In the genomic region with DNA sequence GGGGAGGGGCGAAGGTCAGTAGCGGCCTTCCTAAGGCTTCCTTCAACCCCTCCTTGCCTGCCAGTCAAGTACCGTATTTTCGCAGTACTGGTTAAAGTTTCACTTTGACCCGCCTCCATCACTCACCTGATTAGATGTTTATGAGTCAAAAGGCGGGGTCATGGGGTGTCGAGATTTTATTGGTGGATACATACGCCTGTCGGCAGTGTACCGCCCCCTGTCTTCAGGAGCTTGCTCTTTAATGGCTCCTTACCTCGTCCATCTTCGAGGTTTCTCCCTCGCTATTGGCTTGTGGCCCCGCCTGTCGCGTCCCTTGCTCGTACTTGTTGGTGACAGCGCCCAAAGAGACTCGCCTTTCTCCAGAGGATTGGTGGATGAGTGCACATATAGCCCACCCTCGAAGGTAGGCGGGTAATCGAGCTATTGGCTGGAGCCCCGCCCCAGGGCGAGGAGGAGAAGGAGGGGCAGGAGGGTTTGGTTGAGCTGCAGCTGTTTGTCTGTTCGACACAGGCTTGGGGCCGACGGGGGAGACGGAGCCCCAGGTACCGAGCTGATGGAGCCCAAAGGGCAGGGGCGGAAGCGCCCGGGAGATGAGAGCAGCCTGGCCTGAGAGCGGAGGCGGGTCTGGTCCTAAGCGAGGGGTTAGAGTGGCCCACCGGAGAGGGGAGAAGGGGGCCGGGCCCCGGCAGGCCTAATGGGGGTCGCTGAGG, we compare ENCODE assay signal across 1 cellular context.
TF ChIP-seq lines count a peak whose summit lies in the region.

A gene with protein sequence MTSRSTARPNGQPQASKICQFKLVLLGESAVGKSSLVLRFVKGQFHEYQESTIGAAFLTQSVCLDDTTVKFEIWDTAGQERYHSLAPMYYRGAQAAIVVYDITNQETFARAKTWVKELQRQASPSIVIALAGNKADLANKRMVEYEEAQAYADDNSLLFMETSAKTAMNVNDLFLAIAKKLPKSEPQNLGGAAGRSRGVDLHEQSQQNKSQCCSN (plus strand): TSS at position 481 of the 710 bp plus-strand sequence. CDS start 12,883 bp downstream, outside the sequence.

TF ChIP-seq in IMR-90, 13 proteins besides CTCF, POLR2A, EP300 and RAD21 (continued from another document):
- TF ChIP-seq BHLHE40 (IDR thresholded peaks at IDR 0.05; ENCODE audit: low read depth, low read length) (no peak), MAFK (IDR thresholded peaks at IDR 0.05; ENCODE audit: low read depth, low read length) (no peak), USF2 (IDR thresholded peaks at IDR 0.05; ENCODE audit: low read depth, low read length) (peak; percentile 68; the same call in 1 of the 2 replicates), FOS (IDR thresholded peaks at IDR 0.05; ENCODE audit: low read depth, low read length) (peak; percentile 85), CEBPB (IDR thresholded peaks at IDR 0.05; ENCODE audit: low read depth, low read length) (no peak)
